Comparison of ENCODE assay signal across 25 cellular contexts in the genomic region with DNA sequence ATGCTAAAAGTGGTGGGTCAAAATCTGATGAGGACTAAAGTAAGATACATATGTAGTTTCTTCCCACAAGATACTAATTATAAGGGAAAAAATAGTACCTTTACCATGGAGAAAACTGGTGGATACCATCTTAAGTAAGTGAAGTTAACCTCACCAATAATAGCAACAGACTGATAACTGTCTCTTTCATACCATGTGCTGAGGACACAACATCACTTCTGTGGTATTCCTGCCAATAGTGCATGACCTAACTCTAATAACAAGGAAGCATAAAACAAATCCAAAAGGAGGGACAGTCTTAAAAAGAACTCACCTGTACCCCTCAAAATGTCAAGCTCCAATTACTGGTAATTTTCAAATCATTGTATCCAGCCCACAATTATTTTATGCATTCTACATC.
"Had no signal": no experiment of that assay in that cellular context is flagged by ENCODE, and none has a peak within 500 bp of the region (broad histone marks: within the 10 kb centered on the region; RNA-seq: fewer than 3 reads in every experiment).

No MANE protein-coding gene starts in this region.

- H3K9me3 ChIP-seq: heart right ventricle, mucosa of descending colon, pancreas, prostate gland, right lobe of liver, tibial nerve, uterus had no signal

- H3K4me1 ChIP-seq: prostate gland, right lobe of liver had no signal

- H3K27ac ChIP-seq: hepatocyte, pancreas, prostate gland, right lobe of liver, tibial nerve, uterus had no signal

- ATAC-seq: left lobe of liver; mucosa of descending colon; naive thymus-derived CD8-positive, alpha-beta T cell; pancreas; right lobe of liver; stimulated activated memory B cell treated with anti-CD40 and anti-IgM and Interleukin-4, amounts not matched to agents 10 μg/mL and 1 μg/mL and 100 μg/mL, for 72 hours; stimulated activated naive CD8-positive, alpha-beta T cell treated with anti-CD3 and anti-CD28 coated beads, Interleukin-15, amount 100 ng/mL, for 72 hours had no signal

- H3K4me3 ChIP-seq: heart right ventricle, hepatocyte, lung, mucosa of descending colon, pancreas, prostate gland, right lobe of liver, smooth muscle cell, tibial nerve, uterus had no signal

- DNase-seq: heart right ventricle; islet precursor cell; midbrain; mucosa of descending colon; naive thymus-derived CD8-positive, alpha-beta T cell; nucleus accumbens; pancreas; posterior cingulate gyrus; retina; right lobe of liver; stimulated activated CD4-positive, alpha-beta T cell treated with anti-CD3 and anti-CD28 coated beads, Interleukin-1b, Interleukin-23, amount 100 ng/mL, for 48 hours; stimulated activated CD4-positive, alpha-beta T cell treated with anti-CD3 and anti-CD28 coated beads, Interleukin-2, amount 100 ng/mL, for 48 hours; stimulated activated CD4-positive, alpha-beta T cell treated with anti-CD3 and anti-CD28 coated beads, Interleukin-4, amount 100 ng/mL, for 4 hours; stimulated activated CD8-positive, alpha-beta memory T cell treated with anti-CD3 and anti-CD28 coated beads, Interleukin-4, amount 100 ng/mL, for 48 hours; stimulated activated naive CD4-positive, alpha-beta T cell treated with Interleukin-2 at 50 U/mL for 16 hours; stimulated activated naive CD8-positive, alpha-beta T cell treated with anti-CD3 and anti-CD28 coated beads, Interleukin-15, amount 100 ng/mL, for 72 hours; substantia nigra; uterus had no signal

- H3K27me3 ChIP-seq: heart right ventricle, hepatocyte, pancreas, right lobe of liver, tibial nerve, uterus had no signal

- H3K36me3 ChIP-seq: prostate gland, uterus had no signal
